In the genomic region with DNA sequence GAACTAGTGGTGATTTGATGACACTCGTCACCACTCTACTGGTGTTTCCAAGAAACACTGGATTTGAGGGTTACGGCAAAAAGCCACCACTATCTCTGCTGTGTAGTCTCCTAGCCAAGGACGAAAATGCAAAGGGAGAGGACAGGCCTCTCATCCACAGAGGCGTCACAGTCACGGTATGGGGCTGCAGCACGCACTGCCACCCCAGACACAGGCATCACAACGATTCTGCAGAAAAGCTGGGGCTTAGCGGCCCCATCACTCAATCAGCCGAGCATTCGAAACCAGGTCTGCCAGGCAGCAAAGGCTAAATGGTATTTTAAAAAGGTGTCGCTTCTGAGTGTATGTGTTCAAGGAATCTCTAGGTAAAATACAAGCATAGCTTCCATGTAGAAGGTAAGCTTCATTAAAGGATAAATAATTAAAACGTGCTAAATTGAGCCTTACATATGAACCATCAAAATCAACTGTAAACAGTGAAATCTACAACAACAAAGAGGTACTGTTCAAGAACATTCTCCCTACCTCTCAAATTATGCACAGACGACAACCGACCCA, we compare ENCODE assay signal across 1 cellular context.
TF ChIP-seq lines count a peak whose summit lies in the region.

No MANE protein-coding gene starts in this region.

TF ChIP-seq in H1, 55 proteins besides CTCF, POLR2A, EP300 and RAD21:
- TF ChIP-seq EZH2 (IDR thresholded peaks at IDR 0.05; ENCODE audit: low read depth, low read length, severe bottlenecking) (peak; percentile 6), RNF2 (IDR thresholded peaks at IDR 0.05; ENCODE audit: borderline replicate concordance, low read depth, low read length, missing control alignments, poor library complexity, severe bottlenecking) (peak; percentile 20), CEBPB (IDR thresholded peaks at IDR 0.05; ENCODE audit: low read depth, low read length) (no peak)
- TF ChIP-seq, protein P1, sequence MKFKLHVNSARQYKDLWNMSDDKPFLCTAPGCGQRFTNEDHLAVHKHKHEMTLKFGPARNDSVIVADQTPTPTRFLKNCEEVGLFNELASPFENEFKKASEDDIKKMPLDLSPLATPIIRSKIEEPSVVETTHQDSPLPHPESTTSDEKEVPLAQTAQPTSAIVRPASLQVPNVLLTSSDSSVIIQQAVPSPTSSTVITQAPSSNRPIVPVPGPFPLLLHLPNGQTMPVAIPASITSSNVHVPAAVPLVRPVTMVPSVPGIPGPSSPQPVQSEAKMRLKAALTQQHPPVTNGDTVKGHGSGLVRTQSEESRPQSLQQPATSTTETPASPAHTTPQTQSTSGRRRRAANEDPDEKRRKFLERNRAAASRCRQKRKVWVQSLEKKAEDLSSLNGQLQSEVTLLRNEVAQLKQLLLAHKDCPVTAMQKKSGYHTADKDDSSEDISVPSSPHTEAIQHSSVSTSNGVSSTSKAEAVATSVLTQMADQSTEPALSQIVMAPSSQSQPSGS (IDR thresholded peaks at IDR 0.05; ENCODE audit: low read length) = no peak
